ENCODE assay signal across 1 cellular context in the genomic region with DNA sequence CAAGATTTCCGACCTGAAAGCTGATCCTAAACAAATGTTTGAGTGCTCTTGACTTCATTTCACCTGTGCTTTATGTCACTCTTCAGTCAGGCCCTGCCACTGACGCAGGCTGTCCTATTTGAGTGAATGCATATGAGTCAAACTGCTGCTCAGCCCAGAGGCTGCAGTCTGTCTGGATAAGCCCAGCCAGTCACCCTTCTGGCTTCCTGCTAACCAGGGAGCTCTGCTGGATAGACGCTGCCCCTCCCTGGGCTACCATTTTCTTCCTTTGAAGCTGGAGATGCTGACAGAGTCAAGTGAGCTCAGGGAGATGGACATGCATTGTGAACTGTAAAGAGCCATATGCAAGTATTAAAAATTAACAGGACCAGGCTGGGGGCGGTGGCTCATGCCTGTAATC.
TF ChIP-seq lines count a peak whose summit lies in the region.

No MANE protein-coding gene starts in this region.

TF ChIP-seq in GM23338, 12 proteins besides CTCF, POLR2A, EP300 and RAD21:
- TF ChIP-seq, protein P1, sequence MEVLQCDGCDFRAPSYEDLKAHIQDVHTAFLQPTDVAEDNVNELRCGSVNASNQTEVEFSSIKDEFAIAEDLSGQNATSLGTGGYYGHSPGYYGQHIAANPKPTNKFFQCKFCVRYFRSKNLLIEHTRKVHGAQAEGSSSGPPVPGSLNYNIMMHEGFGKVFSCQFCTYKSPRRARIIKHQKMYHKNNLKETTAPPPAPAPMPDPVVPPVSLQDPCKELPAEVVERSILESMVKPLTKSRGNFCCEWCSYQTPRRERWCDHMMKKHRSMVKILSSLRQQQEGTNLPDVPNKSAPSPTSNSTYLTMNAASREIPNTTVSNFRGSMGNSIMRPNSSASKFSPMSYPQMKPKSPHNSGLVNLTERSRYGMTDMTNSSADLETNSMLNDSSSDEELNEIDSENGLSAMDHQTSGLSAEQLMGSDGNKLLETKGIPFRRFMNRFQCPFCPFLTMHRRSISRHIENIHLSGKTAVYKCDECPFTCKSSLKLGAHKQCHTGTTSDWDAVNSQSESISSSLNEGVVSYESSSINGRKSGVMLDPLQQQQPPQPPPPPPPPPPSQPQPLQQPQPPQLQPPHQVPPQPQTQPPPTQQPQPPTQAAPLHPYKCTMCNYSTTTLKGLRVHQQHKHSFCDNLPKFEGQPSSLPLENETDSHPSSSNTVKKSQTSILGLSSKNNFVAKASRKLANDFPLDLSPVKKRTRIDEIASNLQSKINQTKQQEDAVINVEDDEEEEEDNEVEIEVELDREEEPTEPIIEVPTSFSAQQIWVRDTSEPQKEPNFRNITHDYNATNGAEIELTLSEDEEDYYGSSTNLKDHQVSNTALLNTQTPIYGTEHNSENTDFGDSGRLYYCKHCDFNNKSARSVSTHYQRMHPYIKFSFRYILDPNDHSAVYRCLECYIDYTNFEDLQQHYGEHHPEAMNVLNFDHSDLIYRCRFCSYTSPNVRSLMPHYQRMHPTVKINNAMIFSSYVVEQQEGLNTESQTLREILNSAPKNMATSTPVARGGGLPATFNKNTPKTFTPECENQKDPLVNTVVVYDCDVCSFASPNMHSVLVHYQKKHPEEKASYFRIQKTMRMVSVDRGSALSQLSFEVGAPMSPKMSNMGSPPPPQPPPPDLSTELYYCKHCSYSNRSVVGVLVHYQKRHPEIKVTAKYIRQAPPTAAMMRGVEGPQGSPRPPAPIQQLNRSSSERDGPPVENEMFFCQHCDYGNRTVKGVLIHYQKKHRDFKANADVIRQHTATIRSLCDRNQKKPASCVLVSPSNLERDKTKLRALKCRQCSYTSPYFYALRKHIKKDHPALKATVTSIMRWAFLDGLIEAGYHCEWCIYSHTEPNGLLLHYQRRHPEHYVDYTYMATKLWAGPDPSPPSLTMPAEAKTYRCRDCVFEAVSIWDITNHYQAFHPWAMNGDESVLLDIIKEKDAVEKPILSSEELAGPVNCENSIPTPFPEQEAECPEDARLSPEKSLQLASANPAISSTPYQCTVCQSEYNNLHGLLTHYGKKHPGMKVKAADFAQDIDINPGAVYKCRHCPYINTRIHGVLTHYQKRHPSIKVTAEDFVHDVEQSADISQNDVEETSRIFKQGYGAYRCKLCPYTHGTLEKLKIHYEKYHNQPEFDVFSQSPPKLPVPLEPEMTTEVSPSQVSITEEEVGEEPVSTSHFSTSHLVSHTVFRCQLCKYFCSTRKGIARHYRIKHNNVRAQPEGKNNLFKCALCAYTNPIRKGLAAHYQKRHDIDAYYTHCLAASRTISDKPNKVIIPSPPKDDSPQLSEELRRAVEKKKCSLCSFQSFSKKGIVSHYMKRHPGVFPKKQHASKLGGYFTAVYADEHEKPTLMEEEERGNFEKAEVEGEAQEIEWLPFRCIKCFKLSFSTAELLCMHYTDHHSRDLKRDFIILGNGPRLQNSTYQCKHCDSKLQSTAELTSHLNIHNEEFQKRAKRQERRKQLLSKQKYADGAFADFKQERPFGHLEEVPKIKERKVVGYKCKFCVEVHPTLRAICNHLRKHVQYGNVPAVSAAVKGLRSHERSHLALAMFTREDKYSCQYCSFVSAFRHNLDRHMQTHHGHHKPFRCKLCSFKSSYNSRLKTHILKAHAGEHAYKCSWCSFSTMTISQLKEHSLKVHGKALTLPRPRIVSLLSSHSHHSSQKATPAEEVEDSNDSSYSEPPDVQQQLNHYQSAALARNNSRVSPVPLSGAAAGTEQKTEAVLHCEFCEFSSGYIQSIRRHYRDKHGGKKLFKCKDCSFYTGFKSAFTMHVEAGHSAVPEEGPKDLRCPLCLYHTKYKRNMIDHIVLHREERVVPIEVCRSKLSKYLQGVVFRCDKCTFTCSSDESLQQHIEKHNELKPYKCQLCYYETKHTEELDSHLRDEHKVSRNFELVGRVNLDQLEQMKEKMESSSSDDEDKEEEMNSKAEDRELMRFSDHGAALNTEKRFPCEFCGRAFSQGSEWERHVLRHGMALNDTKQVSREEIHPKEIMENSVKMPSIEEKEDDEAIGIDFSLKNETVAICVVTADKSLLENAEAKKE (CRISPR knock-in tag; IDR thresholded peaks at IDR 0.05), result no peak
- TF ChIP-seq CREB1 (CRISPR knock-in tag; IDR thresholded peaks at IDR 0.05; ENCODE audit: low read depth), result no peak
